1 cellular context compared by ENCODE assay signal in genomic region chr1:22275211-22275610, GRCh38.
TF ChIP-seq lines count a peak whose summit lies in the region.

No MANE protein-coding gene starts in this region.

TF ChIP-seq in GM23338, 12 proteins besides CTCF, POLR2A, EP300 and RAD21 (continued from another document):
- TF ChIP-seq ZNF462 (CRISPR knock-in tag; IDR thresholded peaks at IDR 0.05) = no peak
- no peak for TF ChIP-seq ETS1 (IDR thresholded peaks at IDR 0.05)
- TF ChIP-seq ZNF114 (CRISPR knock-in tag; IDR thresholded peaks at IDR 0.05) = no peak
- TF ChIP-seq JUNB (IDR thresholded peaks at IDR 0.05; ENCODE audit: unreplicated experiment) = no peak
- no peak for TF ChIP-seq EZH2 (IDR thresholded peaks at IDR 0.05; ENCODE audit: low read depth, unreplicated experiment)
- no peak for TF ChIP-seq NANOG (IDR thresholded peaks at IDR 0.05; ENCODE audit: borderline replicate concordance)
- no peak for TF ChIP-seq EZH2phosphoT487 (IDR thresholded peaks at IDR 0.05; ENCODE audit: unreplicated experiment)
